8 cellular contexts compared by ENCODE assay signal in genomic region chr22:29470159-29470855, GRCh38. TPM values are rescaled to one million over a fixed set of nuclear protein-coding genes. Genes with fewer than 3 reads are reported as not detected.
A peak's percentile ranks its signal among the peaks of the same experiment; 100 is the strongest.
DNase-seq lines count a peak whose midpoint lies in the region; ATAC-seq and TF ChIP-seq lines count a peak whose summit lies in the region.

No MANE protein-coding gene starts in this region.

- no peaks in the 10 kb centered on the region for H3K36me3 Mint-ChIP-seq in nephron (ENCODE audit: low read depth)

- H3K4me3 Mint-ChIP-seq in nephron: peak overlapping the region; percentile 54 to 68 (median 60)

- H3K27ac Mint-ChIP-seq in nephron: no peak overlapping the region

- TF ChIP-seq CTCF in nephron (IDR thresholded peaks at IDR 0.05; ENCODE audit: unreplicated experiment in 3 of 3): peak; percentile 86 to 97 (median 96)

- H3K27me3 Mint-ChIP-seq in nephron (ENCODE audit: low read depth): peaks cover 69% of the 10 kb centered on the region

- H3K9me3 Mint-ChIP-seq in nephron: no peaks in the 10 kb centered on the region

- peak; percentile 85 for ATAC-seq in esophagus mucosa
- peak; percentile 90 for ATAC-seq in stimulated activated naive CD8-positive, alpha-beta T cell treated with anti-CD3 and anti-CD28 coated beads, Interleukin-15, Interleukin-2, amounts not matched to agents 100 U/mL and 50 U/mL, for 24 hours

- peaks cover 5% of the 10 kb centered on the region for H3K4me1 Mint-ChIP-seq in nephron

- DNase-seq in SHP77 (lab: John Stamatoyannopoulos, UW): peak; percentile 9 to 26
- DNase-seq in SHP77 treated with DMSO at 0.1 percent for 48 hours (lab: John Stamatoyannopoulos, UW): no peak
- DNase-seq in NCI-H526 (lab: John Stamatoyannopoulos, UW): peak; percentile 44 to 83
- peak; percentile 19 for DNase-seq in activated T-cell treated with anti-CD3 and anti-CD28 coated beads for 4 hours
- DNase-seq in stimulated activated naive CD8-positive, alpha-beta T cell treated with anti-CD3 and anti-CD28 coated beads, Interleukin-15, Interleukin-2, amounts not matched to agents 100 U/mL and 50 U/mL, for 24 hours: peak; percentile 89
- no peak for DNase-seq in globus pallidus (ENCODE audit: low spot score)

RNA-seq across cellular contexts. Expression of gene NEFH, which starts 9.7 kb away (rescaled TPM):
- not detected for total RNA-seq in esophagus mucosa

RNA-seq across cellular contexts. Expression of gene RFPL1, which starts 31.9 kb away (rescaled TPM):
- total RNA-seq in esophagus mucosa: not detected

Comparison
In these comparisons a context has a peak if more than half of its experiments do, and no peak if none do; other contexts are left out.
1. DNase-seq: peak in SHP77 (2 of 2), NCI-H526 (2 of 2), activated T-cell treated with anti-CD3 and anti-CD28 coated beads for 4 hours (single experiment) and stimulated activated naive CD8-positive, alpha-beta T cell treated with anti-CD3 and anti-CD28 coated beads, Interleukin-15, Interleukin-2, amounts not matched to agents 100 U/mL and 50 U/mL, for 24 hours (single experiment); none in SHP77 treated with DMSO at 0.1 percent for 48 hours (single experiment) and globus pallidus (single experiment).